ENCODE assay signal across 2 cellular contexts in genomic region chr12:25320123-25321006, GRCh38.
A peak's percentile ranks its signal among the peaks of the same experiment; 100 is the strongest.
TF ChIP-seq lines count a peak whose summit lies in the region.

No MANE protein-coding gene starts in this region.

TF ChIP-seq in HEK293, 187 proteins besides CTCF, POLR2A, EP300 and RAD21 (continued from another document and continues in another):
- no peak for TF ChIP-seq KLF17 (tag by site-specific recombination; IDR thresholded peaks at IDR 0.05)
- TF ChIP-seq ZNF580 (tag by site-specific recombination; IDR thresholded peaks at IDR 0.05), result peak; percentile 62; the same call in 1 of the 2 replicates
- TF ChIP-seq ZNF558 (tag by site-specific recombination; IDR thresholded peaks at IDR 0.05), result no peak
- TF ChIP-seq ZNF221 (tag by site-specific recombination; IDR thresholded peaks at IDR 0.05; ENCODE audit: borderline replicate concordance), result no peak
- no peak for TF ChIP-seq KLF16 (tag by site-specific recombination; IDR thresholded peaks at IDR 0.05)
- TF ChIP-seq ZSCAN5A (tag by site-specific recombination; IDR thresholded peaks at IDR 0.05), result no peak
- peak; percentile 61 for TF ChIP-seq ZBTB44 (tag by site-specific recombination; IDR thresholded peaks at IDR 0.05)
- TF ChIP-seq FEZF1 (tag by site-specific recombination; IDR thresholded peaks at IDR 0.05), result peak; percentile 57
- 0 out of 2 replicates have a peak, but pooled peaks have one; percentile 18 for TF ChIP-seq ZBTB8A (tag by site-specific recombination; IDR thresholded peaks at IDR 0.05)
- no peak for TF ChIP-seq ZNF2 (tag by site-specific recombination; IDR thresholded peaks at IDR 0.05)
- TF ChIP-seq PRDM6 (tag by site-specific recombination; IDR thresholded peaks at IDR 0.05), result peak; percentile 66
- peak; percentile 72; the same call in 1 of the 2 replicates for TF ChIP-seq ZBTB20 (tag by site-specific recombination; IDR thresholded peaks at IDR 0.05)
- peak; percentile 31 for TF ChIP-seq OSR2 (tag by site-specific recombination; IDR thresholded peaks at IDR 0.05)
- TF ChIP-seq YY2 (tag by site-specific recombination; IDR thresholded peaks at IDR 0.05), result no peak
- TF ChIP-seq ZNF596 (tag by site-specific recombination; IDR thresholded peaks at IDR 0.05), result peak; percentile 21; the same call in 1 of the 2 replicates
- no peak for TF ChIP-seq ZNF223 (tag by site-specific recombination; IDR thresholded peaks at IDR 0.05)
- no peak for TF ChIP-seq ZBTB10 (tag by site-specific recombination; IDR thresholded peaks at IDR 0.05)
- TF ChIP-seq ZNF600 (tag by site-specific recombination; IDR thresholded peaks at IDR 0.05), result 0 out of 2 replicates have a peak, but pooled peaks have one; percentile 15

TF ChIP-seq in HepG2, 621 proteins besides CTCF, POLR2A, EP300 and RAD21 (continued from another document):
- TF ChIP-seq TERF1 (CRISPR knock-in tag; IDR thresholded peaks at IDR 0.05) (no peak), IKZF1 (IDR thresholded peaks at IDR 0.05) (no peak), ZUFSP (CRISPR knock-in tag; IDR thresholded peaks at IDR 0.05; ENCODE audit: borderline replicate concordance) (no peak), TGIF2 (CRISPR knock-in tag; IDR thresholded peaks at IDR 0.05) (no peak), ZNF720 (CRISPR knock-in tag; IDR thresholded peaks at IDR 0.05) (no peak), PRPF4 (IDR thresholded peaks at IDR 0.05; ENCODE audit: low read depth, low read length, poor library complexity, severe bottlenecking) (no peak), ZFAT (CRISPR knock-in tag; conservative IDR thresholded peaks at IDR 0.05) (no peak), NFKBIZ (CRISPR knock-in tag; IDR thresholded peaks at IDR 0.05) (no peak), TMF1 (CRISPR knock-in tag; IDR thresholded peaks at IDR 0.05; ENCODE audit: low read depth) (no peak), MATR3 (CRISPR knock-in tag; IDR thresholded peaks at IDR 0.05) (no peak), ZFYVE20 (CRISPR knock-in tag; IDR thresholded peaks at IDR 0.05; ENCODE audit: borderline replicate concordance, low read depth) (no peak), ARID5B (CRISPR knock-in tag; IDR thresholded peaks at IDR 0.05) (no peak), FOXA1 (IDR thresholded peaks at IDR 0.05) (no peak), FOXA1 (CRISPR knock-in tag; IDR thresholded peaks at IDR 0.05) (no peak), ZMAT5 (CRISPR knock-in tag; IDR thresholded peaks at IDR 0.05; ENCODE audit: borderline replicate concordance, low read depth) (no peak)
